ENCODE assay signal across 28 cellular contexts in genomic region chr1:14884619-14885175, GRCh38.
"Had no signal": no experiment of that assay in that cellular context is flagged by ENCODE, and none has a peak within 500 bp of the region (broad histone marks: within the 10 kb centered on the region; RNA-seq: fewer than 3 reads in every experiment).

No MANE protein-coding gene starts in this region.

- DNase-seq: kidney glomerular epithelial cell; left colon; left lung; lower lobe of right lung; mammary epithelial cell; mesenchymal stem cell; naive thymus-derived CD8-positive, alpha-beta T cell; nucleus accumbens; pancreas; posterior cingulate gyrus; retina; right cardiac atrium; stimulated activated CD4-positive, alpha-beta T cell treated with anti-CD3 and anti-CD28 coated beads, Interleukin-12 subunit alpha, Interleukin-12 subunit beta, amount 100 ng/mL, for 4 hours; stimulated activated CD4-positive, alpha-beta T cell treated with anti-CD3 and anti-CD28 coated beads, Interleukin-15, amount 100 ng/mL, for 24 hours; stimulated activated CD4-positive, alpha-beta T cell treated with anti-CD3 and anti-CD28 coated beads, Interleukin-2, amount 100 ng/mL, for 24 hours; stimulated activated CD4-positive, alpha-beta T cell treated with anti-CD3 and anti-CD28 coated beads, Interleukin-4, amount 100 ng/mL, for 1 hour; stimulated activated naive B cell treated with anti-CD40 and anti-IgM and Interleukin-4, amounts not matched to agents 10 μg/mL and 1 μg/mL and 100 μg/mL, for 72 hours; stimulated activated naive CD8-positive, alpha-beta T cell treated with anti-CD3 and anti-CD28 coated beads, Interleukin-15, Interleukin-2, amounts not matched to agents 100 U/mL and 50 U/mL, for 24 hours; stomach; testis; thyroid gland; trophoblast cell; upper lobe of right lung had no signal

- H3K4me3 ChIP-seq: left lung, lower lobe of right lung, pancreas, prostate gland, skin epidermis, stomach, testis, thyroid gland, upper lobe of right lung had no signal

- ATAC-seq: left colon; left lung; lower lobe of right lung; naive thymus-derived CD8-positive, alpha-beta T cell; pancreas; right cardiac atrium; sciatic nerve; stimulated activated naive B cell treated with anti-CD40 and anti-IgM and Interleukin-4, amounts not matched to agents 10 μg/mL and 1 μg/mL and 100 μg/mL, for 72 hours; stimulated activated naive CD8-positive, alpha-beta T cell treated with anti-CD3 and anti-CD28 coated beads, Interleukin-15, Interleukin-2, amounts not matched to agents 100 U/mL and 50 U/mL, for 24 hours; upper lobe of right lung had no signal

- H3K27me3 ChIP-seq: pancreas, stomach, testis, thyroid gland, upper lobe of right lung had no signal

- H3K27ac ChIP-seq: left lung, lower lobe of right lung, pancreas, prostate gland, skin epidermis, stomach, testis, thyroid gland, upper lobe of right lung had no signal

- FAIRE-seq: keratinocyte, pancreas, urothelium cell line had no signal

- H3K36me3 ChIP-seq: left lung, lower lobe of right lung, pancreas, prostate gland, stomach, thyroid gland, upper lobe of right lung had no signal

- H3K9me3 ChIP-seq: left lung, lower lobe of right lung, pancreas, prostate gland, stomach, testis, thyroid gland, upper lobe of right lung had no signal

- H3K4me1 ChIP-seq: left lung, prostate gland, testis, upper lobe of right lung had no signal
